8 cellular contexts compared by ENCODE assay signal in genomic region chr3:124281453-124282316, GRCh38.
DNase-seq lines count a peak whose midpoint lies in the region; FAIRE-seq and TF ChIP-seq lines count a peak whose summit lies in the region.

No MANE protein-coding gene starts in this region.

- no peaks in the 10 kb centered on the region for H3K9me3 Mint-ChIP-seq in nephron

- FAIRE-seq in GM19239 (lab: Jason Lieb, UNC), result no peak

- H3K27me3 Mint-ChIP-seq in nephron (ENCODE audit: low read depth), result no peaks in the 10 kb centered on the region

- no peaks in the 10 kb centered on the region for H3K27me3 ChIP-seq in dorsolateral prefrontal cortex

- H3K4me1 Mint-ChIP-seq in nephron, result peaks cover 35% of the 10 kb centered on the region

- DNase-seq in NCI-H510A treated with DMSO at 0.1 percent for 48 hours (lab: John Stamatoyannopoulos, UW), result peak; percentile 49
- DNase-seq in NCI-H510A (lab: John Stamatoyannopoulos, UW), result no peak
- peak; percentile 31 for DNase-seq in NCI-H524 treated with DMSO at 0.1 percent for 48 hours (lab: John Stamatoyannopoulos, UW)
- DNase-seq in dorsolateral prefrontal cortex, result peak in 1 of 10 donors; percentile 49
- no peak for DNase-seq in GM19239 (ENCODE audit: insufficient read length, low spot score)
- no peak for DNase-seq in UCSD-AML1 (lab: John Stamatoyannopoulos, UW; ENCODE audit: unreplicated experiment)
- no peak for DNase-seq in NCI-H187 treated with DMSO at 0.1 percent for 48 hours (lab: John Stamatoyannopoulos, UW)

- intact Hi-C loops in dorsolateral prefrontal cortex (cut with DNase I), result loop anchor here in 1 of 2 donors (5.0 kb wide), 1 partner anchor 264 kb away; no protein-coding TSS in a partner anchor

- H3K4me3 Mint-ChIP-seq in nephron, result no peak overlapping the region

- TF ChIP-seq CTCF in dorsolateral prefrontal cortex (IDR thresholded peaks at IDR 0.05 in 54 of 56, conservative IDR thresholded peaks at IDR 0.05 in 2 of 56; ENCODE audit: low read depth in 1 of 56, partially characterized antibody in 56 of 56) (peak in 54 of 56 donors; percentile 26 to 71 (median 54)), nephron (IDR thresholded peaks at IDR 0.05; ENCODE audit: unreplicated experiment in 3 of 3) (peak; percentile 46 to 62 (median 55))

- no peaks in the 10 kb centered on the region for H3K36me3 Mint-ChIP-seq in nephron (ENCODE audit: low read depth)

- H3K4me3 ChIP-seq in dorsolateral prefrontal cortex, result no peak overlapping the region

- peak overlapping the region in 3 of 59 donors; percentile 20 to 32 (median 21) for H3K27ac ChIP-seq in dorsolateral prefrontal cortex

- peak overlapping the region in 2 of 3 experiments; percentile 3 to 66 for H3K27ac Mint-ChIP-seq in nephron

Comparison
In these comparisons a context has a peak if more than half of its experiments do, and no peak if none do; other contexts are left out.
1. DNase-seq: peak in NCI-H510A treated with DMSO at 0.1 percent for 48 hours (single experiment) and NCI-H524 treated with DMSO at 0.1 percent for 48 hours (single experiment); none in NCI-H510A (single experiment), GM19239 (single experiment), UCSD-AML1 (single experiment) and NCI-H187 treated with DMSO at 0.1 percent for 48 hours (single experiment).